1 cellular context compared by ENCODE assay signal in genomic region chr13:112444416-112445399, GRCh38.
TF ChIP-seq lines count a peak whose summit lies in the region.

No MANE protein-coding gene starts in this region.

TF ChIP-seq in SK-N-SH, 30 proteins besides CTCF, POLR2A, EP300 and RAD21 (continued from another document):
- TF ChIP-seq ZBTB33 (IDR thresholded peaks at IDR 0.05; ENCODE audit: borderline replicate concordance, low read depth), result no peak
